ENCODE assay signal across 11 cellular contexts in genomic region chr3:177483182-177483967, GRCh38.
DNase-seq lines count a peak whose midpoint lies in the region; ATAC-seq, FAIRE-seq and TF ChIP-seq lines count a peak whose summit lies in the region.
"Had no signal": no experiment of that assay in that cellular context is flagged by ENCODE, and none has a peak within 500 bp of the region (broad histone marks: within the 10 kb centered on the region; RNA-seq: fewer than 3 reads in every experiment).

No MANE protein-coding gene starts in this region.

- H3K4me1 ChIP-seq in astrocyte (ENCODE audit: insufficient read depth, low read length), result peaks cover 4% of the 10 kb centered on the region
- peaks cover 30% of the 10 kb centered on the region for H3K4me1 ChIP-seq in HepG2 (ENCODE audit: insufficient read depth, low read length)

- H3K36me3 ChIP-seq in astrocyte (ENCODE audit: insufficient read depth, low read length), result no peaks in the 10 kb centered on the region
- no peaks in the 10 kb centered on the region for H3K36me3 ChIP-seq in HepG2 (replicated peaks in 1 of 2; ENCODE audit: control insufficient read depth in 1 of 2, insufficient read depth in 2 of 2, low read length in 2 of 2)

- in situ Hi-C loops in KBM-7 (cut with MboI; ENCODE audit: low pct_unique_long_range_greater_than_20kb, low sequenced_read_pairs), result no loop called here
- in situ Hi-C loops in HepG2 (cut with HindIII; ENCODE audit: extremely low pct_ligation_motif_present, low pct_unique_long_range_greater_than_20kb), result no loop called here

- POLR2A ChIA-PET in HepG2 (lab: Yijun Ruan, JAX), result no interaction called here

- FAIRE-seq in astrocyte (lab: Jason Lieb, UNC) (no peak), HepG2 (lab: Jason Lieb, UNC) (no peak)
- FAIRE-seq: TTC549 had no signal

- no TSS peak for BruUV-seq in HepG2 (replicated peaks; lab: Mats Ljungman, UMichigan)

- H3K79me2 ChIP-seq in astrocyte (ENCODE audit: insufficient read depth, low read length) (no peaks in the 10 kb centered on the region), HepG2 (ENCODE audit: insufficient read depth, low read length) (no peaks in the 10 kb centered on the region)

- intact Hi-C loops in HepG2 (cut with micrococcal nuclease; ENCODE audit: unreplicated experiment) (no loop called here), Right ventricle myocardium inferior (cut with DNase I) (loop anchor here (10.0 kb wide), 1 partner anchor 289 kb away; the partner anchor contains the start of gene TBL1XR1)

- H3K9me3 Mint-ChIP-seq in astrocyte (ENCODE audit: unreplicated experiment), result peaks cover 6% of the 10 kb centered on the region

- no peaks in the 10 kb centered on the region for H3K36me3 Mint-ChIP-seq in astrocyte (ENCODE audit: low read depth, unreplicated experiment)

- H3K27me3 ChIP-seq in astrocyte (ENCODE audit: insufficient read depth, low read length) (no peaks in the 10 kb centered on the region), HepG2 (ENCODE audit: control insufficient read depth in 1 of 2, insufficient read depth in 2 of 2, low read length in 2 of 2) (no peaks in the 10 kb centered on the region; a peak in 1 of 5 replicates)

- peaks cover 19% of the 10 kb centered on the region for H3K4me1 Mint-ChIP-seq in astrocyte (ENCODE audit: low read depth, unreplicated experiment)

- no peak overlapping the region for H3K9ac ChIP-seq in astrocyte (ENCODE audit: low read length)
- no peak overlapping the region for H3K9ac ChIP-seq in HepG2 (ENCODE audit: insufficient read depth, low read depth, low read length)

- no peak for TF ChIP-seq POLR2A in HepG2 (IDR thresholded peaks at IDR 0.05; ENCODE audit: insufficient read depth in 1 of 2, low read depth in 2 of 2, low read length in 2 of 2)

- H3K27ac ChIP-seq in astrocyte (ENCODE audit: low read depth, low read length), result no peak overlapping the region
- no peak overlapping the region for H3K27ac ChIP-seq in HepG2 (ENCODE audit: extremely low read length, insufficient read depth, low read length)

- H3K27me3 Mint-ChIP-seq in astrocyte (ENCODE audit: low read depth, unreplicated experiment), result peaks cover 1% of the 10 kb centered on the region

- H3K4me3 Mint-ChIP-seq in astrocyte (ENCODE audit: unreplicated experiment), result no peak overlapping the region

- no peak overlapping the region for H3K4me2 ChIP-seq in astrocyte (ENCODE audit: low read length)
- peak overlapping the region; percentile 42 for H3K4me2 ChIP-seq in HepG2 (ENCODE audit: low read depth, low read length)

- H4K20me1 ChIP-seq in astrocyte (ENCODE audit: insufficient read depth, low read length) (no peaks in the 10 kb centered on the region), HepG2 (ENCODE audit: insufficient read depth, low read length) (no peaks in the 10 kb centered on the region)

- H2AFZ ChIP-seq in astrocyte (ENCODE audit: low read depth, low read length), result no peak overlapping the region
- H2AFZ ChIP-seq in HepG2 (ENCODE audit: low read length), result no peak overlapping the region

- TF ChIP-seq RAD21 in HepG2 (CRISPR knock-in tag; IDR thresholded peaks at IDR 0.05), result no peak

- no peak for TF ChIP-seq EP300 in HepG2 (IDR thresholded peaks at IDR 0.05; ENCODE audit: low read depth in 2 of 2, low read length in 2 of 2)
- TF ChIP-seq EP300 in HepG2 (CRISPR knock-in tag; IDR thresholded peaks at IDR 0.05; ENCODE audit: borderline replicate concordance), result no peak

- no peaks in the 10 kb centered on the region for H3K9me3 ChIP-seq in astrocyte (ENCODE audit: insufficient read depth, low read depth, low read length)
- H3K9me3 ChIP-seq in HepG2 (ENCODE audit: low read length), result no peaks in the 10 kb centered on the region

- WGBS in HepG2 (ENCODE audit: low lambda C conversion rate), result 23% methylated on average over 4 of the region's 4 CpGs

- peak; percentile 97 for ATAC-seq in HepG2
- ATAC-seq in GM19023 (IDR thresholded peaks at IDR 0.05; ENCODE audit: unreplicated experiment), result no peak
- ATAC-seq in HG03342 (IDR thresholded peaks at IDR 0.05; ENCODE audit: unreplicated experiment), result no peak
- no peak for ATAC-seq in Right ventricle myocardium inferior

- H3K27ac Mint-ChIP-seq in astrocyte (ENCODE audit: unreplicated experiment), result no peak overlapping the region

- H3K4me3 ChIP-seq in astrocyte (ENCODE audit: insufficient read depth, low read depth, low read length) (no peak overlapping the region), HepG2 (replicated peaks in 1 of 3; ENCODE audit: insufficient read depth in 1 of 3, low read depth in 2 of 3, low read length in 3 of 3) (no peak overlapping the region)

- peak; percentile 18 for TF ChIP-seq CTCF in astrocyte (IDR thresholded peaks at IDR 0.05; ENCODE audit: insufficient read depth, low read depth, low read length)
- peak; percentile 31; the same call in 1 of the 2 replicates for TF ChIP-seq CTCF in HepG2 (CRISPR knock-in tag; IDR thresholded peaks at IDR 0.05)

- DNase-seq in DMS53 (lab: John Stamatoyannopoulos, UW) (peak; percentile 80), KBM-7 (peak; percentile 19), astrocyte (ENCODE audit: low read depth) (no peak), HepG2 (ENCODE audit: low spot score) (peak; percentile 23), epidermal melanocyte (ENCODE audit: insufficient read length, low spot score) (no peak), Right ventricle myocardium inferior (ENCODE audit: missing footprints) (no peak)
- DNase-seq: amygdala; stimulated activated CD4-positive, alpha-beta T cell treated with anti-CD3 and anti-CD28 coated beads, Interleukin-12 subunit alpha, Interleukin-12 subunit beta, amount 100 ng/mL, for 4 hours had no signal

- CTCF ChIA-PET in HepG2 (lab: Yijun Ruan, JAX; ENCODE audit: low intra/inter-chr PET ratio, low total read pairs), result no interaction called here

TF ChIP-seq in HepG2, 621 proteins besides CTCF, POLR2A, EP300 and RAD21:
- TF ChIP-seq SMC3 (IDR thresholded peaks at IDR 0.05; ENCODE audit: low read length), result peak; percentile 57
- TF ChIP-seq NFYC (CRISPR knock-in tag; IDR thresholded peaks at IDR 0.05), result no peak
- no peak for TF ChIP-seq ZNF691 (CRISPR knock-in tag; IDR thresholded peaks at IDR 0.05; ENCODE audit: borderline replicate concordance, low read depth)
- no peak for TF ChIP-seq AHR (CRISPR knock-in tag; IDR thresholded peaks at IDR 0.05)
- no peak for TF ChIP-seq SP4 (CRISPR knock-in tag; IDR thresholded peaks at IDR 0.05)
- TF ChIP-seq MAF1 (CRISPR knock-in tag; IDR thresholded peaks at IDR 0.05; ENCODE audit: borderline replicate concordance), result no peak
- no peak for TF ChIP-seq ZNF460 (CRISPR knock-in tag; IDR thresholded peaks at IDR 0.05; ENCODE audit: borderline replicate concordance)
- TF ChIP-seq POLR2AphosphoS5 (IDR thresholded peaks at IDR 0.05; ENCODE audit: low read depth, low read length), result no peak
- no peak for TF ChIP-seq ZNF589 (CRISPR knock-in tag; conservative IDR thresholded peaks at IDR 0.05)
- no peak for TF ChIP-seq ZNF577 (CRISPR knock-in tag; IDR thresholded peaks at IDR 0.05; ENCODE audit: borderline replicate concordance, low read depth)
- no peak for TF ChIP-seq GZF1 (CRISPR knock-in tag; IDR thresholded peaks at IDR 0.05)
- TF ChIP-seq STAG1 (CRISPR knock-in tag; IDR thresholded peaks at IDR 0.05), result peak; percentile 48

Comparison
In these comparisons a context has a peak if more than half of its experiments do, and no peak if none do; other contexts are left out.
1. DNase-seq: peak in DMS53 (single experiment), KBM-7 (single experiment) and HepG2 (single experiment); none in astrocyte (single experiment), epidermal melanocyte (single experiment) and Right ventricle myocardium inferior (single experiment).